In genomic region chr17:41016578-41017215, GRCh38 we compare ENCODE assay signal across 2 cellular contexts.
TF ChIP-seq lines count a peak whose summit lies in the region.

No MANE protein-coding gene starts in this region.

TF ChIP-seq in HCT116, 20 proteins besides CTCF, POLR2A, EP300 and RAD21:
- no peak for TF ChIP-seq SIN3A (IDR thresholded peaks at IDR 0.05; ENCODE audit: low read depth)
- no peak for TF ChIP-seq SP1 (IDR thresholded peaks at IDR 0.05; ENCODE audit: low read depth)

TF ChIP-seq in H1, 55 proteins besides CTCF, POLR2A, EP300 and RAD21:
- TF ChIP-seq JUN (IDR thresholded peaks at IDR 0.05; ENCODE audit: low read depth, low read length) (no peak), BRCA1 (IDR thresholded peaks at IDR 0.05; ENCODE audit: low read depth, low read length) (no peak), CHD1 (IDR thresholded peaks at IDR 0.05; ENCODE audit: low read depth, low read length) (no peak)
